Comparison of ENCODE assay signal across 19 cellular contexts in the genomic region with DNA sequence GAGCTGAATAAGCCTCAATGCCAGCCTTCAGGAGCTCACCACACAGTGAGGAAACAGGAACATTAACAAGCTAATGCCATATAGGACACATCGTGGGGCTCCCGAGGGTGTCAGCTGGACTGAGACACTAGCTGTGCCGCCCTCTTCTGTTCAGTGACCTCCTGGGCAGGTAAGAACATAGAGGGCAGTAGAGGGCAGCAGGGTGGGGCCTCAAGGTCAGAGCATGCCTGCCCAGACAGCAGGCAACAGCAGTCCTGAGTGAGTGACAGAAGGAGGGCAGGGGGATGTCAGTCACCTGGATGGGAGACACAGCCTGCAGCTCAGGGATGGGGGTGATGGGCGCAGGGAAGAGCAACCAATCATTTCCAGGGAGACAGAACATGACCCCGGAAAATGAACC. TPM values are rescaled to one million over a fixed set of nuclear protein-coding genes. Genes with fewer than 3 reads are reported as not detected.
DNase-seq lines count a peak whose midpoint lies in the region; FAIRE-seq and TF ChIP-seq lines count a peak whose summit lies in the region.
"Had no signal": no experiment of that assay in that cellular context is flagged by ENCODE, and none has a peak within 500 bp of the region (broad histone marks: within the 10 kb centered on the region; RNA-seq: fewer than 3 reads in every experiment).

No MANE protein-coding gene starts in this region.

- H3K4me3 Mint-ChIP-seq in H9 (no peak overlapping the region), Caco-2 (ENCODE audit: unreplicated experiment) (no peak overlapping the region)
- H3K4me3 Mint-ChIP-seq: CD8-positive, alpha-beta memory T cell; T-helper 1 cell treated with Interleukin-12 subunit alpha and Interleukin-12 subunit beta and Interleukin-4 antibody, amounts not matched to agents 30 μg/mL and 1 μg/mL, for 36 hours had no signal

- H3K4me3 ChIP-seq in BLaER1 (no peak overlapping the region), kidney (ENCODE audit: low read length in 2 of 2) (no peak overlapping the region), Caco-2 (ENCODE audit: low read depth, low read length) (no peak overlapping the region)
- H3K4me3 ChIP-seq: SK-N-MC had no signal

- no peak overlapping the region for H3K27ac ChIP-seq in BLaER1
- H3K27ac ChIP-seq in H9 (ENCODE audit: insufficient read length, low read depth, low read length) = no peak overlapping the region
- H3K27ac ChIP-seq in kidney (ENCODE audit: low read depth in 2 of 2, low read length in 2 of 2) = no peak overlapping the region
- H3K27ac ChIP-seq: SK-N-MC had no signal

- H3K4ac ChIP-seq in H9 (ENCODE audit: low read depth, low read length) = no peak overlapping the region

- FAIRE-seq in kidney (lab: Jason Lieb, UNC) = no peak

- no CpG with 5 or more reads among the region's 5 CpGs for WGBS in H9 (ENCODE audit: extremely low coverage, insufficient read length, low lambda C conversion rate)

- H3K23ac ChIP-seq in H9 (ENCODE audit: insufficient read length, low read depth, low read length) = no peak overlapping the region

- H3K27me3 Mint-ChIP-seq in H9 (ENCODE audit: low read depth) = peaks cover 11% of the 10 kb centered on the region
- peaks cover 2% of the 10 kb centered on the region for H3K27me3 Mint-ChIP-seq in Caco-2 (ENCODE audit: insufficient read depth, unreplicated experiment)

- H4K91ac ChIP-seq in H9 (ENCODE audit: insufficient read length, low read depth, low read length) = no peak overlapping the region

- H2AFZ ChIP-seq in H9 (ENCODE audit: low read length) = no peak overlapping the region

- no peaks in the 10 kb centered on the region for H3K79me2 ChIP-seq in H9 (ENCODE audit: insufficient read depth, low read length)

- no peak overlapping the region for H2BK20ac ChIP-seq in H9 (ENCODE audit: low read depth, low read length, poor library complexity, severe bottlenecking)

- H3K14ac ChIP-seq in H9 (ENCODE audit: insufficient read depth, low read length) = no peak overlapping the region; the same call in 1 of the 2 replicates

- peaks cover 8 to 12% of the 10 kb centered on the region in 2 experiments for H3K4me1 Mint-ChIP-seq in H9
- no peaks in the 10 kb centered on the region for H3K4me1 Mint-ChIP-seq in Caco-2 (ENCODE audit: low read depth, unreplicated experiment)
- H3K4me1 Mint-ChIP-seq: CD8-positive, alpha-beta memory T cell had no signal

- no peaks in the 10 kb centered on the region for H3K9me3 ChIP-seq in BLaER1
- H3K9me3 ChIP-seq in H9 (ENCODE audit: control insufficient read depth, low read depth, low read length) = no peaks in the 10 kb centered on the region
- no peaks in the 10 kb centered on the region for H3K9me3 ChIP-seq in kidney (ENCODE audit: control insufficient read depth in 1 of 2, low read length in 2 of 2)
- H3K9me3 ChIP-seq in Caco-2 = no peaks in the 10 kb centered on the region

- H2BK120ac ChIP-seq in H9 (ENCODE audit: low read depth, low read length, poor library complexity, severe bottlenecking) = no peak overlapping the region

- no peaks in the 10 kb centered on the region for H3K79me1 ChIP-seq in H9 (ENCODE audit: insufficient read depth, low read depth, low read length, poor library complexity, severe bottlenecking)

- no peak overlapping the region for H2BK12ac ChIP-seq in H9 (ENCODE audit: insufficient read length, low read depth, low read length)

- peak overlapping the region; percentile 42 for H3K4me2 ChIP-seq in BLaER1
- H3K4me2 ChIP-seq in H9 (ENCODE audit: insufficient read depth, insufficient read length, low read length) = no peak overlapping the region

- BruUV-seq in Caco-2 (replicated peaks; lab: Mats Ljungman, UMichigan) = no TSS peak

- H3K27me3 ChIP-seq in BLaER1 (no peaks in the 10 kb centered on the region), H9 (ENCODE audit: insufficient read depth, low read length) (no peaks in the 10 kb centered on the region), Caco-2 (replicated peaks; ENCODE audit: control insufficient read depth, insufficient read depth, low read length) (no peaks in the 10 kb centered on the region)

- peak; percentile 49 for DNase-seq in H9
- peak; percentile 16 for DNase-seq in RPMI8226
- peak; percentile 24 for DNase-seq in kidney
- no peak for DNase-seq in NCI-H1092 (lab: John Stamatoyannopoulos, UW)
- DNase-seq in Caco-2 = no peak
- no peak for DNase-seq in NCI-H2107 (lab: John Stamatoyannopoulos, UW)
- DNase-seq: ACHN, DMS 273 treated with DMSO at 0.1 percent for 48 hours, EL, Kasumi-1, MV-4-11, NCI-H1436 treated with DMSO at 0.1 percent for 48 hours, NCI-H2081 treated with DMSO at 0.1 percent for 48 hours, NCI-H2227 treated with DMSO at 0.1 percent for 48 hours, NCI-H526 had no signal

- TF ChIP-seq CTCF in H9 (conservative IDR thresholded peaks at IDR 0.05) (peak; percentile 35; the same call in 1 of the 3 replicates), kidney (IDR thresholded peaks at IDR 0.05; ENCODE audit: borderline replicate concordance, extremely low read depth, insufficient read depth) (no peak), Caco-2 (IDR thresholded peaks at IDR 0.05; ENCODE audit: insufficient read depth in 1 of 2, low read depth in 1 of 2, low read length in 1 of 2, severe bottlenecking in 1 of 2, unreplicated experiment in 1 of 2) (peak in 1 of 2 experiments; percentile 39)

- no peak overlapping the region for H3T11ph ChIP-seq in H9 (ENCODE audit: low read length)

- peaks cover 0 to 8% (median 3%) of the 10 kb centered on the region in 3 experiments; a peak in 3 of 7 replicates for H3K36me3 Mint-ChIP-seq in H9 (ENCODE audit: insufficient read depth in 1 of 3, low read depth in 3 of 3)
- peaks cover 4% of the 10 kb centered on the region for H3K36me3 Mint-ChIP-seq in Caco-2 (ENCODE audit: insufficient read depth, unreplicated experiment)
- H3K36me3 Mint-ChIP-seq: CD8-positive, alpha-beta memory T cell had no signal

- H4K8ac ChIP-seq in H9 (replicated peaks; ENCODE audit: insufficient read length, low read depth, low read length) = no peak overlapping the region

- H3K23me2 ChIP-seq in H9 (ENCODE audit: insufficient read length, low read depth, low read length, poor library complexity, severe bottlenecking) = peaks cover 4% of the 10 kb centered on the region

- no peaks in the 10 kb centered on the region for H4K20me1 ChIP-seq in BLaER1
- H4K20me1 ChIP-seq in H9 (ENCODE audit: control insufficient read depth, insufficient read depth, insufficient read length) = no peaks in the 10 kb centered on the region

- no peak overlapping the region for H2BK15ac ChIP-seq in H9 (ENCODE audit: low read depth, low read length)

- H3K9ac ChIP-seq in BLaER1 (no peak overlapping the region), H9 (ENCODE audit: extremely low read depth, insufficient read length, low read length) (no peak overlapping the region), kidney (ENCODE audit: low read length in 2 of 2) (no peak overlapping the region)

- no peak overlapping the region for H3K18ac ChIP-seq in H9 (ENCODE audit: insufficient read length, low read depth, low read length)

- CTCF ChIA-PET in Caco-2 (lab: Charles Lee) = interaction anchor here (0.6 kb wide), 2 partner anchors 87 to 715 kb away, joined by 3 read pairs; no protein-coding TSS in a partner anchor

- H3K56ac ChIP-seq in H9 (ENCODE audit: insufficient read length, low read depth, low read length) = no peak overlapping the region

- H3K9me3 Mint-ChIP-seq in H9 (peaks cover 0 to 3% of the 10 kb centered on the region in 2 experiments; a peak in 3 of 5 replicates), Caco-2 (ENCODE audit: unreplicated experiment) (no peaks in the 10 kb centered on the region)
- H3K9me3 Mint-ChIP-seq: CD8-positive, alpha-beta memory T cell; T-helper 1 cell treated with Interleukin-12 subunit alpha and Interleukin-12 subunit beta and Interleukin-4 antibody, amounts not matched to agents 30 μg/mL and 1 μg/mL, for 36 hours had no signal

- H3K36me3 ChIP-seq in BLaER1 (no peaks in the 10 kb centered on the region), kidney (ENCODE audit: control insufficient read depth in 1 of 2, insufficient read depth in 2 of 2, low read length in 2 of 2) (no peaks in the 10 kb centered on the region), Caco-2 (ENCODE audit: control insufficient read depth, insufficient read depth, low read length) (no peaks in the 10 kb centered on the region)

- peaks cover 27% of the 10 kb centered on the region for H3K4me1 ChIP-seq in BLaER1
- no peaks in the 10 kb centered on the region for H3K4me1 ChIP-seq in H9 (ENCODE audit: insufficient read depth, low read length)
- no peaks in the 10 kb centered on the region for H3K4me1 ChIP-seq in kidney (ENCODE audit: control insufficient read depth in 1 of 2, insufficient read depth in 1 of 2, low read depth in 1 of 2, low read length in 2 of 2)
- H3K4me1 ChIP-seq in Caco-2 = no peaks in the 10 kb centered on the region; the same call in 1 of the 2 replicates

- H4K5ac ChIP-seq in H9 (ENCODE audit: insufficient read length, low read depth, low read length) = no peak overlapping the region

- H3K27ac Mint-ChIP-seq in H9 (no peak overlapping the region; a peak in 1 of 7 replicates), Caco-2 (ENCODE audit: unreplicated experiment) (no peak overlapping the region)
- H3K27ac Mint-ChIP-seq: CD8-positive, alpha-beta memory T cell; T-helper 1 cell treated with Interleukin-12 subunit alpha and Interleukin-12 subunit beta and Interleukin-4 antibody, amounts not matched to agents 30 μg/mL and 1 μg/mL, for 36 hours had no signal

- intact Hi-C loops in kidney (cut with DNase I) = no loop called here
- intact Hi-C loops in Caco-2 (cut with micrococcal nuclease; ENCODE audit: unreplicated experiment) = loop anchor here (10.0 kb wide), 1 partner anchor 1616 kb away; no protein-coding TSS in a partner anchor

- no peak overlapping the region for H2BK5ac ChIP-seq in H9 (ENCODE audit: insufficient read length, low read length)

- POLR2A ChIA-PET in Caco-2 (lab: Charles Lee) = no interaction called here

- no peak overlapping the region for H2AK5ac ChIP-seq in H9 (ENCODE audit: insufficient read length, low read length)

RNA-seq across cellular contexts. Expression of a gene that starts 15.5 kb away (rescaled TPM):
- total RNA-seq in H9 (2021) = 2.4 and 2.5 TPM in 2 replicates
- total RNA-seq in kidney = 25.5 TPM
- polyA plus RNA-seq in kidney (ENCODE audit: insufficient read depth, low read depth, low replicate concordance) = 8.9 TPM
- not detected in 2 replicates for total RNA-seq in Caco-2 (2022)
- polyA plus RNA-seq: CD8-positive, alpha-beta memory T cell had no signal

Comparison
In these comparisons a context has a peak if more than half of its experiments do, and no peak if none do; other contexts are left out.
1. DNase-seq: peak in H9 (single experiment), RPMI8226 (single experiment) and kidney (single experiment); none in NCI-H1092 (single experiment), Caco-2 (0 of 2) and NCI-H2107 (single experiment).